ENCODE assay signal across 22 cellular contexts in genomic region chr2:60423066-60423465, GRCh38.
DNase-seq lines count a peak whose midpoint lies in the region; ATAC-seq and TF ChIP-seq lines count a peak whose summit lies in the region.
"Had no signal": no experiment of that assay in that cellular context is flagged by ENCODE, and none has a peak within 500 bp of the region (broad histone marks: within the 10 kb centered on the region; RNA-seq: fewer than 3 reads in every experiment).

No MANE protein-coding gene starts in this region.

- no peak overlapping the region for H3K4me2 ChIP-seq in SK-N-SH

- H3K4me3 Mint-ChIP-seq in activated T-cell treated with anti-CD3 and anti-CD28 coated beads, Interleukin-2, amount 50 U/mL, for 72 hours, result no peak overlapping the region
- H3K4me3 Mint-ChIP-seq: CD8-positive, alpha-beta T cell; IgD-negative memory B cell; T-cell had no signal

- no peak overlapping the region for H3K27ac ChIP-seq in SK-N-SH (ENCODE audit: low read depth in 2 of 2, low read length in 1 of 2)
- H3K27ac ChIP-seq: 22Rv1; BLaER1 treated with 17β-estradiol and CSF1 and Interleukin-3, amounts not matched to agents 10 nM and 100 nM; SK-N-MC had no signal

- POLR2A ChIA-PET in SK-N-SH (lab: Yijun Ruan, JAX), result no interaction called here

- in situ Hi-C loops in GM13977 (cut with MboI; ENCODE audit: low pct_unique_long_range_greater_than_20kb, low sequenced_read_pairs, unreplicated experiment), result no loop called here

- CTCF ChIA-PET in SK-N-SH (lab: Yijun Ruan, JAX), result no interaction called here

- H3K79me2 ChIP-seq in SK-N-SH (ENCODE audit: insufficient read depth), result no peaks in the 10 kb centered on the region

- H3K4me1 ChIP-seq in SK-N-SH (ENCODE audit: control insufficient read depth in 1 of 2, insufficient read depth in 2 of 2, low read depth in 1 of 2, low read length in 1 of 2), result peaks cover 0 to 3% of the 10 kb centered on the region in 2 experiments; a peak in 2 of 4 replicates

- TF ChIP-seq CTCF in SK-N-SH (IDR thresholded peaks at IDR 0.05) (no peak), GM13977 (IDR thresholded peaks at IDR 0.05; ENCODE audit: extremely low read depth, insufficient read depth, missing control alignments) (no peak)

- H4K20me1 ChIP-seq in SK-N-SH (ENCODE audit: insufficient read depth), result no peaks in the 10 kb centered on the region
- H4K20me1 ChIP-seq: BLaER1 treated with 17β-estradiol and CSF1 and Interleukin-3, amounts not matched to agents 10 nM and 100 nM had no signal

- no peak for ATAC-seq in SK-N-SH treated with all-trans-retinoic acid at 6 μM for 48 hours
- ATAC-seq in activated T-cell treated with anti-CD3 and anti-CD28 coated beads, Interleukin-2, amount 50 U/mL, for 72 hours (replicated peaks in 1 of 2), result no peak
- ATAC-seq: CD8-positive, alpha-beta T cell; HCT116; PC-3; T-cell had no signal

- H3K9me3 Mint-ChIP-seq in activated T-cell treated with anti-CD3 and anti-CD28 coated beads, Interleukin-2, amount 50 U/mL, for 72 hours, result peaks cover 0 to 1% of the 10 kb centered on the region in 2 donors
- H3K9me3 Mint-ChIP-seq: CD8-positive, alpha-beta T cell; IgD-negative memory B cell; T-cell had no signal

- H3K27ac Mint-ChIP-seq in activated T-cell treated with anti-CD3 and anti-CD28 coated beads, Interleukin-2, amount 50 U/mL, for 72 hours, result no peak overlapping the region
- H3K27ac Mint-ChIP-seq: CD8-positive, alpha-beta T cell; IgD-negative memory B cell; T-cell had no signal

- no peaks in the 10 kb centered on the region; the same call in 1 of the 2 replicates for H3K27me3 ChIP-seq in SK-N-SH (ENCODE audit: insufficient read depth)
- H3K27me3 ChIP-seq: BLaER1 treated with 17β-estradiol and CSF1 and Interleukin-3, amounts not matched to agents 10 nM and 100 nM had no signal

- H2AFZ ChIP-seq in SK-N-SH (ENCODE audit: low read depth), result no peak overlapping the region

- H3K9ac ChIP-seq in SK-N-SH, result no peak overlapping the region
- H3K9ac ChIP-seq: BLaER1 treated with 17β-estradiol and CSF1 and Interleukin-3, amounts not matched to agents 10 nM and 100 nM had no signal

- no peaks in the 10 kb centered on the region for H3K36me3 ChIP-seq in SK-N-SH (replicated peaks in 1 of 2; ENCODE audit: control insufficient read depth in 1 of 2, insufficient read depth in 2 of 2, low read length in 1 of 2)
- H3K36me3 ChIP-seq: BLaER1 treated with 17β-estradiol and CSF1 and Interleukin-3, amounts not matched to agents 10 nM and 100 nM had no signal

- H3K9me2 ChIP-seq in SK-N-SH, result no peaks in the 10 kb centered on the region

- TF ChIP-seq RAD21 in SK-N-SH (IDR thresholded peaks at IDR 0.05; ENCODE audit: low read length), result no peak

- no peaks in the 10 kb centered on the region for H3F3A ChIP-seq in SK-N-SH (replicated peaks; ENCODE audit: insufficient read depth)

- no peak for TF ChIP-seq EP300 in SK-N-SH (IDR thresholded peaks at IDR 0.05; ENCODE audit: borderline replicate concordance in 1 of 2, low read depth in 1 of 2, low read length in 1 of 2)

- H3K4me1 Mint-ChIP-seq in activated T-cell treated with anti-CD3 and anti-CD28 coated beads, Interleukin-2, amount 50 U/mL, for 72 hours (ENCODE audit: low read depth), result no peaks in the 10 kb centered on the region
- H3K4me1 Mint-ChIP-seq: T-cell had no signal

- DNase-seq in SK-N-SH (peak; percentile 23), NCI-H82 (lab: John Stamatoyannopoulos, UW) (peak; percentile 62), iPS DF 19.7 (ENCODE audit: low read depth, low spot score) (peak; percentile 20), ecto neural progenitor cell (ENCODE audit: low spot score) (no peak), GM13977 (ENCODE audit: low spot score) (no peak), NCI-H187 (lab: John Stamatoyannopoulos, UW) (no peak)
- no peak for DNase-seq in activated T-cell treated with anti-CD3 and anti-CD28 coated beads, Interleukin-2, amount 50 U/mL, for 72 hours
- DNase-seq: ACHN; CD8-positive, alpha-beta T cell; DND-41; Kasumi-1; NCI-H1417; NCI-H1694 treated with DMSO at 0.1 percent for 48 hours; PC-3; SHP77 treated with DMSO at 0.1 percent for 48 hours; T-cell had no signal

- WGBS in SK-N-SH (ENCODE audit: low lambda C conversion rate), result 44% methylated on average over 5 of the region's 5 CpGs

- H3K4me3 ChIP-seq in SK-N-SH (ENCODE audit: low read depth in 2 of 2, low read length in 1 of 2), result no peak overlapping the region
- H3K4me3 ChIP-seq: BLaER1 treated with 17β-estradiol and CSF1 and Interleukin-3, amounts not matched to agents 10 nM and 100 nM; SK-N-MC had no signal

- no peaks in the 10 kb centered on the region for H3K36me3 Mint-ChIP-seq in activated T-cell treated with anti-CD3 and anti-CD28 coated beads, Interleukin-2, amount 50 U/mL, for 72 hours (ENCODE audit: insufficient read depth in 2 of 2)
- H3K36me3 Mint-ChIP-seq: CD8-positive, alpha-beta T cell; T-cell had no signal

- H3K9me3 ChIP-seq in SK-N-SH, result no peaks in the 10 kb centered on the region

- H3K27me3 Mint-ChIP-seq in activated T-cell treated with anti-CD3 and anti-CD28 coated beads, Interleukin-2, amount 50 U/mL, for 72 hours (ENCODE audit: low read depth), result no peaks in the 10 kb centered on the region
- H3K27me3 Mint-ChIP-seq: IgD-negative memory B cell had no signal

TF ChIP-seq in SK-N-SH, 30 proteins besides CTCF, POLR2A, EP300 and RAD21 (continues in another document):
- TF ChIP-seq MAX (IDR thresholded peaks at IDR 0.05; ENCODE audit: low read depth), result no peak
- no peak for TF ChIP-seq YY1 (IDR thresholded peaks at IDR 0.05; ENCODE audit: low read depth)
- TF ChIP-seq ELF1 (IDR thresholded peaks at IDR 0.05), result no peak
- no peak for TF ChIP-seq SIN3A (IDR thresholded peaks at IDR 0.05; ENCODE audit: borderline replicate concordance, low read depth, low read length)
- no peak for TF ChIP-seq REST (IDR thresholded peaks at IDR 0.05; ENCODE audit: low read depth, low read length)
- no peak for TF ChIP-seq NFIC (IDR thresholded peaks at IDR 0.05; ENCODE audit: borderline replicate concordance)

TF ChIP-seq in SK-N-SH treated with all-trans-retinoic acid at 6 μM for 48 hours, 23 proteins besides CTCF, POLR2A, EP300 and RAD21:
- TF ChIP-seq ZNF565 (CRISPR knock-in tag; conservative IDR thresholded peaks at IDR 0.05; ENCODE audit: low read depth) (no peak), ZNF70 (CRISPR knock-in tag; IDR thresholded peaks at IDR 0.05) (no peak), OSR1 (CRISPR knock-in tag; IDR thresholded peaks at IDR 0.05) (no peak), RARB (CRISPR knock-in tag; IDR thresholded peaks at IDR 0.05) (no peak), PPARA (CRISPR knock-in tag; IDR thresholded peaks at IDR 0.05; ENCODE audit: borderline replicate concordance) (no peak), ZFP3 (CRISPR knock-in tag; IDR thresholded peaks at IDR 0.05) (no peak), CSDC2 (CRISPR knock-in tag; IDR thresholded peaks at IDR 0.05) (no peak), SNAI2 (CRISPR knock-in tag; IDR thresholded peaks at IDR 0.05) (no peak), GLIS3 (CRISPR knock-in tag; IDR thresholded peaks at IDR 0.05) (no peak)
- TF ChIP-seq, protein P1, sequence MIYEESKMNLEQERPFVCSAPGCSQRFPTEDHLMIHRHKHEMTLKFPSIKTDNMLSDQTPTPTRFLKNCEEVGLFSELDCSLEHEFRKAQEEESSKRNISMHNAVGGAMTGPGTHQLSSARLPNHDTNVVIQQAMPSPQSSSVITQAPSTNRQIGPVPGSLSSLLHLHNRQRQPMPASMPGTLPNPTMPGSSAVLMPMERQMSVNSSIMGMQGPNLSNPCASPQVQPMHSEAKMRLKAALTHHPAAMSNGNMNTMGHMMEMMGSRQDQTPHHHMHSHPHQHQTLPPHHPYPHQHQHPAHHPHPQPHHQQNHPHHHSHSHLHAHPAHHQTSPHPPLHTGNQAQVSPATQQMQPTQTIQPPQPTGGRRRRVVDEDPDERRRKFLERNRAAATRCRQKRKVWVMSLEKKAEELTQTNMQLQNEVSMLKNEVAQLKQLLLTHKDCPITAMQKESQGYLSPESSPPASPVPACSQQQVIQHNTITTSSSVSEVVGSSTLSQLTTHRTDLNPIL (CRISPR knock-in tag; IDR thresholded peaks at IDR 0.05; ENCODE audit: low read depth), result no peak
- TF ChIP-seq, protein P2, sequence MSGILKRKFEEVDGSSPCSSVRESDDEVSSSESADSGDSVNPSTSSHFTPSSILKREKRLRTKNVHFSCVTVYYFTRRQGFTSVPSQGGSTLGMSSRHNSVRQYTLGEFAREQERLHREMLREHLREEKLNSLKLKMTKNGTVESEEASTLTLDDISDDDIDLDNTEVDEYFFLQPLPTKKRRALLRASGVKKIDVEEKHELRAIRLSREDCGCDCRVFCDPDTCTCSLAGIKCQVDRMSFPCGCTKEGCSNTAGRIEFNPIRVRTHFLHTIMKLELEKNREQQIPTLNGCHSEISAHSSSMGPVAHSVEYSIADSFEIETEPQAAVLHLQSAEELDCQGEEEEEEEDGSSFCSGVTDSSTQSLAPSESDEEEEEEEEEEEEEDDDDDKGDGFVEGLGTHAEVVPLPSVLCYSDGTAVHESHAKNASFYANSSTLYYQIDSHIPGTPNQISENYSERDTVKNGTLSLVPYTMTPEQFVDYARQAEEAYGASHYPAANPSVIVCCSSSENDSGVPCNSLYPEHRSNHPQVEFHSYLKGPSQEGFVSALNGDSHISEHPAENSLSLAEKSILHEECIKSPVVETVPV (CRISPR knock-in tag; IDR thresholded peaks at IDR 0.05), result no peak
- TF ChIP-seq, protein P3, sequence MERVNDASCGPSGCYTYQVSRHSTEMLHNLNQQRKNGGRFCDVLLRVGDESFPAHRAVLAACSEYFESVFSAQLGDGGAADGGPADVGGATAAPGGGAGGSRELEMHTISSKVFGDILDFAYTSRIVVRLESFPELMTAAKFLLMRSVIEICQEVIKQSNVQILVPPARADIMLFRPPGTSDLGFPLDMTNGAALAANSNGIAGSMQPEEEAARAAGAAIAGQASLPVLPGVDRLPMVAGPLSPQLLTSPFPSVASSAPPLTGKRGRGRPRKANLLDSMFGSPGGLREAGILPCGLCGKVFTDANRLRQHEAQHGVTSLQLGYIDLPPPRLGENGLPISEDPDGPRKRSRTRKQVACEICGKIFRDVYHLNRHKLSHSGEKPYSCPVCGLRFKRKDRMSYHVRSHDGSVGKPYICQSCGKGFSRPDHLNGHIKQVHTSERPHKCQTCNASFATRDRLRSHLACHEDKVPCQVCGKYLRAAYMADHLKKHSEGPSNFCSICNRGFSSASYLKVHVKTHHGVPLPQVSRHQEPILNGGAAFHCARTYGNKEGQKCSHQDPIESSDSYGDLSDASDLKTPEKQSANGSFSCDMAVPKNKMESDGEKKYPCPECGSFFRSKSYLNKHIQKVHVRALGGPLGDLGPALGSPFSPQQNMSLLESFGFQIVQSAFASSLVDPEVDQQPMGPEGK (CRISPR knock-in tag; IDR thresholded peaks at IDR 0.05; ENCODE audit: borderline replicate concordance), result no peak

Comparison
In these comparisons a context has a peak if more than half of its experiments do, and no peak if none do; other contexts are left out.
1. DNase-seq: peak in SK-N-SH (single experiment), NCI-H82 (single experiment) and iPS DF 19.7 (single experiment); none in activated T-cell treated with anti-CD3 and anti-CD28 coated beads, Interleukin-2, amount 50 U/mL, for 72 hours (0 of 2), ecto neural progenitor cell (single experiment), GM13977 (single experiment) and NCI-H187 (0 of 2).